Comparison of ENCODE assay signal across 15 cellular contexts in the genomic region with DNA sequence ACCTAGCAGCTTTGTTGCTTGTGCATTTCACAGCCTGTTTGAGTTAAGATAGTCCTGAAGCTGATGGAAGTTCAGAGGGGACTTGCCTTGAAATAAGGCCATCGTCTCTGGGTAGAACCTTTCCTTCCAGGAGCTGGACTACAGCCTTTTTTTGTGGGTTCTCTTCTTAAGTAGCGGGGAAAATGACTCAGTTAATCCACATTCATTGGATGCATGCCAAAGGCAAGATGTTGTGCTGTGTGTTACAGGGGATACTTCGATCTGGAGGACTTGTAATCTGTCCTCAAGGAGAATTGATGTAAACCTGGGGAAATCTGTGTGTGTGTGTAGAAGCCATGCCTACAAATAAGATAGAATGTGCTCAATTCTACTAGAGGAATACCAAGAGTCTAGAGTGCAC. TPM values are rescaled to one million over a fixed set of nuclear protein-coding genes. Genes with fewer than 3 reads are reported as not detected.
A peak's percentile ranks its signal among the peaks of the same experiment; 100 is the strongest.
DNase-seq lines count a peak whose midpoint lies in the region; ATAC-seq and TF ChIP-seq lines count a peak whose summit lies in the region.
"Had no signal": no experiment of that assay in that cellular context is flagged by ENCODE, and none has a peak within 500 bp of the region (broad histone marks: within the 10 kb centered on the region; RNA-seq: fewer than 3 reads in every experiment).

No MANE protein-coding gene starts in this region.

- H2AK9ac ChIP-seq in IMR-90 (replicated peaks; ENCODE audit: low read depth, low read length, poor library complexity) = peak overlapping the region; percentile 58

- no peak overlapping the region for H4K8ac ChIP-seq in IMR-90 (ENCODE audit: low read depth in 2 of 2, low read length in 2 of 2)

- TF ChIP-seq RAD21 in IMR-90 (IDR thresholded peaks at IDR 0.05; ENCODE audit: low read length) = no peak

- POLR2A ChIA-PET in CD8-positive, alpha-beta T cell (lab: Charles Lee) = no interaction called here
- POLR2A ChIA-PET in IMR-90 (lab: Charles Lee; ENCODE audit: unreplicated experiment) = no interaction called here
- POLR2A ChIA-PET in naive thymus-derived CD8-positive, alpha-beta T cell (lab: Charles Lee) = no interaction called here

- H3K4me1 ChIP-seq in CD8-positive, alpha-beta T cell (ENCODE audit: insufficient read depth, low read length) = no peaks in the 10 kb centered on the region
- H3K4me1 ChIP-seq in IMR-90 (ENCODE audit: control insufficient read depth, insufficient read depth, low read length) (no peaks in the 10 kb centered on the region; the same call in 1 of the 2 replicates), endodermal cell (ENCODE audit: control insufficient read depth, insufficient read depth, low read length) (peaks cover 10% of the 10 kb centered on the region), vagina (peaks cover 4% of the 10 kb centered on the region)

- no peaks in the 10 kb centered on the region for H3K9me3 ChIP-seq in CD8-positive, alpha-beta T cell (ENCODE audit: low read length)
- no peaks in the 10 kb centered on the region for H3K9me3 ChIP-seq in IMR-90 (ENCODE audit: control insufficient read depth, insufficient read depth, low read length)
- H3K9me3 ChIP-seq in endodermal cell (ENCODE audit: control insufficient read depth, low read length) = peaks cover 26% of the 10 kb centered on the region
- no peaks in the 10 kb centered on the region for H3K9me3 ChIP-seq in vagina
- H3K9me3 ChIP-seq: adrenal gland, pancreas had no signal

- no peak overlapping the region for H3K4me2 ChIP-seq in IMR-90 (ENCODE audit: low read depth, low read length)

- no peaks in the 10 kb centered on the region for H3K27me3 ChIP-seq in CD8-positive, alpha-beta T cell (ENCODE audit: insufficient read depth, low read length)
- H3K27me3 ChIP-seq in IMR-90 (ENCODE audit: control insufficient read depth, insufficient read depth, low read length) (no peaks in the 10 kb centered on the region), endodermal cell (ENCODE audit: control insufficient read depth, insufficient read depth, low read length, poor library complexity, severe bottlenecking) (no peaks in the 10 kb centered on the region), vagina (no peaks in the 10 kb centered on the region)
- H3K27me3 ChIP-seq: adrenal gland, MG63, pancreas had no signal

- H3K9me1 ChIP-seq in IMR-90 (ENCODE audit: insufficient read depth, low read length) = no peaks in the 10 kb centered on the region

- intact Hi-C loops in CD8-positive, alpha-beta T cell (cut with DNase I, micrococcal nuclease) = no loop called here
- intact Hi-C loops in IMR-90 (cut with micrococcal nuclease) = no loop called here
- intact Hi-C loops in vagina (cut with DNase I) = no loop called here
- intact Hi-C loops in natural killer cell (cut with micrococcal nuclease) = no loop called here

- H3K14ac ChIP-seq in IMR-90 (replicated peaks; ENCODE audit: low read depth, low read length) = no peak overlapping the region

- H3K36me3 ChIP-seq in CD8-positive, alpha-beta T cell (ENCODE audit: insufficient read depth, low read length) = peaks cover 33% of the 10 kb centered on the region
- H3K36me3 ChIP-seq in IMR-90 (ENCODE audit: control insufficient read depth, insufficient read depth, low read length) (peaks cover 13% of the 10 kb centered on the region), endodermal cell (ENCODE audit: control insufficient read depth, insufficient read depth, low read length) (peaks cover 54% of the 10 kb centered on the region), vagina (peaks cover 0 to 35% of the 10 kb centered on the region in 2 donors)

- no peaks in the 10 kb centered on the region for H4K20me1 ChIP-seq in IMR-90 (ENCODE audit: insufficient read depth, low read length)

- no peak overlapping the region for H2BK15ac ChIP-seq in IMR-90 (ENCODE audit: low read depth, low read length)

- H3K23ac ChIP-seq in IMR-90 (ENCODE audit: low read depth, low read length) = no peak overlapping the region

- H2AK5ac ChIP-seq in IMR-90 (ENCODE audit: low read depth, low read length) = no peak overlapping the region

- H3K56ac ChIP-seq in IMR-90 (ENCODE audit: extremely low read depth, insufficient read depth, low read length) = no peak overlapping the region

- H3K9ac ChIP-seq in IMR-90 (ENCODE audit: low read depth, low read length) = no peak overlapping the region
- no peak overlapping the region for H3K9ac ChIP-seq in endodermal cell (ENCODE audit: extremely low read depth, low read length, poor library complexity, severe bottlenecking)

- peaks cover 0 to 3% of the 10 kb centered on the region in 2 experiments; a peak in 1 of 4 replicates for H3K79me1 ChIP-seq in IMR-90 (ENCODE audit: low read depth in 1 of 2, low read length in 2 of 2)

- no peak overlapping the region for H4K91ac ChIP-seq in IMR-90 (ENCODE audit: insufficient read depth, low read depth, low read length)

- no peak overlapping the region for H3K18ac ChIP-seq in IMR-90 (ENCODE audit: low read depth, low read length)

- H2BK5ac ChIP-seq in IMR-90 (ENCODE audit: low read depth, low read length, poor library complexity, severe bottlenecking) = no peak overlapping the region

- no peak for TF ChIP-seq CTCF in CD8-positive, alpha-beta T cell (IDR thresholded peaks at IDR 0.05)
- TF ChIP-seq CTCF in IMR-90 (conservative IDR thresholded peaks at IDR 0.05; ENCODE audit: low read depth, low read length) (no peak), endodermal cell (conservative IDR thresholded peaks at IDR 0.05) (no peak), vagina (IDR thresholded peaks at IDR 0.05) (no peak), natural killer cell (IDR thresholded peaks at IDR 0.05) (no peak), chondrocyte (IDR thresholded peaks at IDR 0.05) (no peak)

- H3K4ac ChIP-seq in IMR-90 (ENCODE audit: low read depth, low read length) = no peak overlapping the region

- H3K27ac Mint-ChIP-seq in CD8-positive, alpha-beta T cell = peak overlapping the region; percentile 11
- H3K27ac Mint-ChIP-seq in endodermal cell (no peak overlapping the region), natural killer cell (peak overlapping the region in 1 of 2 donors; percentile 4), chondrocyte (ENCODE audit: unreplicated experiment) (no peak overlapping the region)
- H3K27ac Mint-ChIP-seq in naive thymus-derived CD8-positive, alpha-beta T cell = peak overlapping the region in 7 of 10 donors; percentile 21 to 67 (median 52)

- no peak for DNase-seq in CD8-positive, alpha-beta T cell
- DNase-seq in IMR-90 (peak; percentile 55), endodermal cell (no peak), vagina (ENCODE audit: extremely low spot score in 2 of 2) (no peak), natural killer cell (no peak), chondrocyte (ENCODE audit: low spot score) (no peak)
- no peak for DNase-seq in naive thymus-derived CD8-positive, alpha-beta T cell
- DNase-seq: adrenal gland; DMS79 treated with DMSO at 0.1 percent for 48 hours; MG63; NCI-H2029 treated with DMSO at 0.1 percent for 48 hours; NCI-H69; pancreas; stimulated activated CD4-positive, alpha-beta T cell treated with anti-CD3 and anti-CD28 coated beads, Interleukin-15, amount 100 ng/mL, for 24 hours had no signal

- H3K9me3 Mint-ChIP-seq in CD8-positive, alpha-beta T cell = no peaks in the 10 kb centered on the region
- H3K9me3 Mint-ChIP-seq in endodermal cell (peaks cover 19% of the 10 kb centered on the region), natural killer cell (no peaks in the 10 kb centered on the region), chondrocyte (ENCODE audit: low read depth) (peaks cover 4% of the 10 kb centered on the region)
- peaks cover 0 to 5% (median 0%) of the 10 kb centered on the region in 9 donors for H3K9me3 Mint-ChIP-seq in naive thymus-derived CD8-positive, alpha-beta T cell

- no peak overlapping the region for H3K4me3 ChIP-seq in CD8-positive, alpha-beta T cell (ENCODE audit: low read depth, low read length)
- H3K4me3 ChIP-seq in IMR-90 (ENCODE audit: insufficient read depth, low read depth, low read length) (no peak overlapping the region), endodermal cell (ENCODE audit: low read length) (peak overlapping the region; percentile 15), vagina (no peak overlapping the region)
- H3K4me3 ChIP-seq: adrenal gland, MG63, pancreas had no signal

- H3K4me1 Mint-ChIP-seq in CD8-positive, alpha-beta T cell (ENCODE audit: low read depth) = peaks cover 5% of the 10 kb centered on the region
- H3K4me1 Mint-ChIP-seq in endodermal cell = peaks cover 24% of the 10 kb centered on the region
- H3K4me1 Mint-ChIP-seq in naive thymus-derived CD8-positive, alpha-beta T cell = peaks cover 6 to 14% (median 7%) of the 10 kb centered on the region in 4 donors
- peaks cover 0 to 7% of the 10 kb centered on the region in 2 donors for H3K4me1 Mint-ChIP-seq in natural killer cell
- H3K4me1 Mint-ChIP-seq in chondrocyte (ENCODE audit: low read depth) = no peaks in the 10 kb centered on the region

- no peak overlapping the region for H4K5ac ChIP-seq in IMR-90 (ENCODE audit: low read depth, low read length)

- no CpG with 5 or more reads among the region's 3 CpGs for WGBS in IMR-90 (ENCODE audit: extremely low coverage in 2 of 2, insufficient read length in 1 of 2), 2 experiments
- 92% methylated on average over 1 to 3 of the region's 3 CpGs for WGBS in endodermal cell (ENCODE audit: insufficient coverage in 1 of 2, insufficient read length in 1 of 2), 2 experiments

- dilution Hi-C loops in IMR-90 (cut with HindIII; ENCODE audit: low sequenced_read_pairs, unreplicated experiment) = no loop called here

- peaks cover 85% of the 10 kb centered on the region for H3K36me3 Mint-ChIP-seq in CD8-positive, alpha-beta T cell
- H3K36me3 Mint-ChIP-seq in endodermal cell (ENCODE audit: low read depth) (peaks cover 55% of the 10 kb centered on the region), natural killer cell (peaks cover 13% of the 10 kb centered on the region), chondrocyte (ENCODE audit: low read depth) (peaks cover 24% of the 10 kb centered on the region)
- peaks cover 13 to 83% (median 24%) of the 10 kb centered on the region in 3 donors for H3K36me3 Mint-ChIP-seq in naive thymus-derived CD8-positive, alpha-beta T cell

- no peak overlapping the region for H2AFZ ChIP-seq in IMR-90 (replicated peaks; ENCODE audit: low read length, poor library complexity)

- in situ Hi-C loops in IMR-90 (cut with MboI; ENCODE audit: low sequenced_read_pairs) = no loop called here

- H3K27ac ChIP-seq in CD8-positive, alpha-beta T cell (ENCODE audit: low read depth, low read length) = no peak overlapping the region
- H3K27ac ChIP-seq in IMR-90 (ENCODE audit: insufficient read depth, low read length) = no peak overlapping the region
- no peak overlapping the region for H3K27ac ChIP-seq in endodermal cell (ENCODE audit: low read depth, low read length)
- H3K27ac ChIP-seq in vagina = no peak overlapping the region

- no peak for TF ChIP-seq POLR2A in IMR-90 (IDR thresholded peaks at IDR 0.05; ENCODE audit: low read depth, low read length)
- TF ChIP-seq POLR2A in vagina (IDR thresholded peaks at IDR 0.05) = no peak

- H3K27me3 Mint-ChIP-seq in CD8-positive, alpha-beta T cell (ENCODE audit: low read depth) = no peaks in the 10 kb centered on the region
- H3K27me3 Mint-ChIP-seq in endodermal cell (ENCODE audit: insufficient read depth) (no peaks in the 10 kb centered on the region), natural killer cell (ENCODE audit: low read depth in 2 of 2) (no peaks in the 10 kb centered on the region), chondrocyte (ENCODE audit: low read depth) (no peaks in the 10 kb centered on the region)
- no peaks in the 10 kb centered on the region for H3K27me3 Mint-ChIP-seq in naive thymus-derived CD8-positive, alpha-beta T cell

- no peak overlapping the region for H2BK20ac ChIP-seq in IMR-90 (ENCODE audit: low read depth, low read length)

- H3K4me3 Mint-ChIP-seq in CD8-positive, alpha-beta T cell = no peak overlapping the region
- H3K4me3 Mint-ChIP-seq in endodermal cell (no peak overlapping the region), natural killer cell (no peak overlapping the region), chondrocyte (ENCODE audit: unreplicated experiment) (no peak overlapping the region)
- no peak overlapping the region for H3K4me3 Mint-ChIP-seq in naive thymus-derived CD8-positive, alpha-beta T cell

- no TSS peak for BruUV-seq in IMR-90 (replicated peaks; lab: Mats Ljungman, UMichigan)

- CTCF ChIA-PET in CD8-positive, alpha-beta T cell (lab: Charles Lee) = interaction anchor here (2.0 to 4.0 kb wide), 3 partner anchors 10 to 16 kb away, joined by 5 to 23 read pairs (median 8); no protein-coding TSS in a partner anchor
- CTCF ChIA-PET in IMR-90 (lab: Yijun Ruan, JAX) = no interaction called here

- no peak for ATAC-seq in CD8-positive, alpha-beta T cell
- ATAC-seq in IMR-90 (ENCODE audit: low read depth) (no peak), HG03280 (IDR thresholded peaks at IDR 0.05; ENCODE audit: unreplicated experiment) (no peak), natural killer cell (no peak)
- ATAC-seq in naive thymus-derived CD8-positive, alpha-beta T cell = no peak

- no peak overlapping the region for H2BK120ac ChIP-seq in IMR-90 (ENCODE audit: low read depth, low read length)

RNA-seq across cellular contexts. Expression of a gene that starts 46.8 kb away (rescaled TPM):
- 10 to 100 TPM; 26.5 to 27.5 TPM for total RNA-seq in CD8-positive, alpha-beta T cell
- total RNA-seq in IMR-90 (2012; rRNA removed) (4.1 and 4.7 TPM in 2 replicates), endodermal cell (10 to 100 TPM; 16.2 to 26.0 TPM), vagina (10.8 TPM), natural killer cell (10 to 100 TPM; 21.4 to 24.1 (median 22.4) TPM), chondrocyte (8.6 to 9.0 TPM (median 8.9 TPM) in 3 replicates)
- 8.6 and 9.8 TPM in 2 replicates for polyA plus RNA-seq in IMR-90 (2012; rRNA removed)
- 4.6 and 7.3 TPM in 2 replicates for polyA plus RNA-seq in IMR-90 (2012; cell fraction: cytosol; rRNA removed)
- 2.1 and 3.8 TPM in 2 replicates for polyA plus RNA-seq in IMR-90 (2012; cell fraction: nucleus; rRNA removed; ENCODE audit: low replicate concordance)
- 23.4 TPM for polyA plus RNA-seq in endodermal cell (2013, experiment 1 of 2)
- 22.4 TPM for polyA plus RNA-seq in endodermal cell (2013, experiment 2 of 2)
- 10 to 100 TPM; 31.6 to 31.8 TPM for total RNA-seq in naive thymus-derived CD8-positive, alpha-beta T cell
- 10 to 100 TPM; 59.7 to 72.8 (median 64.9) TPM for polyA plus RNA-seq in naive thymus-derived CD8-positive, alpha-beta T cell

Comparison
In these comparisons a context has a peak if more than half of its experiments do, and no peak if none do; other contexts are left out.
1. H3K27ac Mint-ChIP-seq: peak in CD8-positive, alpha-beta T cell (single experiment) and naive thymus-derived CD8-positive, alpha-beta T cell (7 of 10); none in endodermal cell (single experiment) and chondrocyte (single experiment).